23 cellular contexts compared by ENCODE assay signal in genomic region chr6:714100-714499, GRCh38. TPM values are rescaled to one million over a fixed set of nuclear protein-coding genes. Genes with fewer than 3 reads are reported as not detected.
"Had no signal": no experiment of that assay in that cellular context is flagged by ENCODE, and none has a peak within 500 bp of the region (broad histone marks: within the 10 kb centered on the region; RNA-seq: fewer than 3 reads in every experiment).

No MANE protein-coding gene starts in this region.

- H3K36me3 Mint-ChIP-seq: mesothelial cell of epicardium; natural killer cell treated with Interleukin-12 subunit alpha and Interleukin-12 subunit beta and Interleukin-15 and Interleukin-18, amount 100 ng/mL, for 72 hours; neural progenitor cell had no signal

- H3K27ac ChIP-seq: heart left ventricle, left lung, lower lobe of right lung, neural progenitor cell, ovary, tibial artery, upper lobe of right lung, vagina had no signal

- H3K27me3 ChIP-seq: heart left ventricle, ovary, tibial artery, upper lobe of right lung, vagina had no signal

- H3K4me3 Mint-ChIP-seq: dendritic cell treated with granulocyte-macrophage colony-stimulating factor and Interleukin-4, amounts not matched to agents 40 ng/mL and 50 ng/mL, for 4 days; memory B cell; mesothelial cell of epicardium; natural killer cell treated with Interleukin-12 subunit alpha and Interleukin-12 subunit beta and Interleukin-15 and Interleukin-18, amount 100 ng/mL, for 72 hours; neural progenitor cell; stimulated activated effector memory CD8-positive, alpha-beta T cell treated with anti-CD3 and anti-CD28 coated beads, Interleukin-12 subunit alpha, Interleukin-12 subunit beta, amount 100 ng/mL, for 72 hours had no signal

- H3K36me3 ChIP-seq: heart left ventricle, left lung, lower lobe of right lung, neural progenitor cell, ovary, tibial artery, upper lobe of right lung, vagina had no signal

- H3K9me3 Mint-ChIP-seq: dendritic cell treated with granulocyte-macrophage colony-stimulating factor and Interleukin-4, amounts not matched to agents 40 ng/mL and 50 ng/mL, for 4 days; mesothelial cell of epicardium; natural killer cell treated with Interleukin-12 subunit alpha and Interleukin-12 subunit beta and Interleukin-15 and Interleukin-18, amount 100 ng/mL, for 72 hours; neural progenitor cell; stimulated activated effector memory CD8-positive, alpha-beta T cell treated with anti-CD3 and anti-CD28 coated beads, Interleukin-12 subunit alpha, Interleukin-12 subunit beta, amount 100 ng/mL, for 72 hours had no signal

- DNase-seq: heart left ventricle; hypothalamus; left lung; lower lobe of right lung; nucleus accumbens; ovary; right cardiac atrium; stimulated activated CD4-positive, alpha-beta T cell treated with anti-CD3 and anti-CD28 coated beads, Interleukin-2, amount 100 ng/mL, for 48 hours; stimulated activated CD8-positive, alpha-beta memory T cell treated with anti-CD3 and anti-CD28 coated beads, Interleukin-4, amount 100 ng/mL, for 48 hours; stimulated activated naive CD8-positive, alpha-beta T cell treated with anti-CD3 and anti-CD28 coated beads, Interleukin-15, Interleukin-2, amounts not matched to agents 100 U/mL and 50 U/mL, for 24 hours; tibial artery; upper lobe of right lung had no signal

- H3K27ac Mint-ChIP-seq: dendritic cell treated with granulocyte-macrophage colony-stimulating factor and Interleukin-4, amounts not matched to agents 40 ng/mL and 50 ng/mL, for 4 days; memory B cell; mesothelial cell of epicardium; neural progenitor cell; stimulated activated effector memory CD8-positive, alpha-beta T cell treated with anti-CD3 and anti-CD28 coated beads, Interleukin-12 subunit alpha, Interleukin-12 subunit beta, amount 100 ng/mL, for 72 hours had no signal

- H3K9me3 ChIP-seq: heart left ventricle, left lung, lower lobe of right lung, ovary, tibial artery, upper lobe of right lung, vagina had no signal

- ATAC-seq: heart left ventricle; left lung; lower lobe of right lung; natural killer cell treated with Interleukin-12 subunit alpha and Interleukin-12 subunit beta and Interleukin-15 and Interleukin-18, amount 100 ng/mL, for 72 hours; right cardiac atrium; stimulated activated effector memory CD8-positive, alpha-beta T cell treated with anti-CD3 and anti-CD28 coated beads, Interleukin-12 subunit alpha, Interleukin-12 subunit beta, amount 100 ng/mL, for 72 hours; stimulated activated naive CD8-positive, alpha-beta T cell treated with anti-CD3 and anti-CD28 coated beads, Interleukin-15, Interleukin-2, amounts not matched to agents 100 U/mL and 50 U/mL, for 24 hours; upper lobe of right lung had no signal

- H2AFZ ChIP-seq: neural progenitor cell had no signal

- FAIRE-seq: colon, frontal cortex, keratinocyte had no signal

- H3K4me2 ChIP-seq: neural progenitor cell, smooth muscle cell had no signal

- H3K4me3 ChIP-seq: heart left ventricle, left lung, lower lobe of right lung, neural progenitor cell, ovary, smooth muscle cell, tibial artery, upper lobe of right lung, vagina had no signal

- H3K9ac ChIP-seq: neural progenitor cell had no signal

RNA-seq across cellular contexts. Expression of gene HUS1B, which starts 57.2 kb away (rescaled TPM):
- polyA plus RNA-seq: right cardiac atrium had no signal
